ENCODE assay signal across 1 cellular context in the genomic region with DNA sequence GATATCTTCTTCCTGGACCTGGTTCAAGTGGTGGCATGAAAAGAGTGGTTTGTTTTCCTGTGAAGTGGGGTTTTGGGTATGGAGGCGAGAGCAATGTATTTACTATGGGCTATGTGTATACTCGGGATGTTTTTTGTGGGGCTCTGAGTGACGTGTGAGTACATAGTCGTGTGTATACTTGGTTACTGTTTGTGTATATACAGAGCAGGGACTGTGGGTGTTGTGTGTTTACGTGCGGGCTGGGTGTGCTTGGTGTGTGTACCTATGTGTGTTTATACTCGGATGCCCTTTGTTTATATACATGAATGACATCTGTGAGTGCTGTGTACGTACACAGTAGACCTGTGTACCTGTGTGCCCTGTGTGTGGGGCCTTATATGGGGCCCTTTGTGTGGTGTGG.
TF ChIP-seq lines count a peak whose summit lies in the region.

No MANE protein-coding gene starts in this region.

TF ChIP-seq in GM23338, 12 proteins besides CTCF, POLR2A, EP300 and RAD21 (continued from another document):
- TF ChIP-seq, protein P1, sequence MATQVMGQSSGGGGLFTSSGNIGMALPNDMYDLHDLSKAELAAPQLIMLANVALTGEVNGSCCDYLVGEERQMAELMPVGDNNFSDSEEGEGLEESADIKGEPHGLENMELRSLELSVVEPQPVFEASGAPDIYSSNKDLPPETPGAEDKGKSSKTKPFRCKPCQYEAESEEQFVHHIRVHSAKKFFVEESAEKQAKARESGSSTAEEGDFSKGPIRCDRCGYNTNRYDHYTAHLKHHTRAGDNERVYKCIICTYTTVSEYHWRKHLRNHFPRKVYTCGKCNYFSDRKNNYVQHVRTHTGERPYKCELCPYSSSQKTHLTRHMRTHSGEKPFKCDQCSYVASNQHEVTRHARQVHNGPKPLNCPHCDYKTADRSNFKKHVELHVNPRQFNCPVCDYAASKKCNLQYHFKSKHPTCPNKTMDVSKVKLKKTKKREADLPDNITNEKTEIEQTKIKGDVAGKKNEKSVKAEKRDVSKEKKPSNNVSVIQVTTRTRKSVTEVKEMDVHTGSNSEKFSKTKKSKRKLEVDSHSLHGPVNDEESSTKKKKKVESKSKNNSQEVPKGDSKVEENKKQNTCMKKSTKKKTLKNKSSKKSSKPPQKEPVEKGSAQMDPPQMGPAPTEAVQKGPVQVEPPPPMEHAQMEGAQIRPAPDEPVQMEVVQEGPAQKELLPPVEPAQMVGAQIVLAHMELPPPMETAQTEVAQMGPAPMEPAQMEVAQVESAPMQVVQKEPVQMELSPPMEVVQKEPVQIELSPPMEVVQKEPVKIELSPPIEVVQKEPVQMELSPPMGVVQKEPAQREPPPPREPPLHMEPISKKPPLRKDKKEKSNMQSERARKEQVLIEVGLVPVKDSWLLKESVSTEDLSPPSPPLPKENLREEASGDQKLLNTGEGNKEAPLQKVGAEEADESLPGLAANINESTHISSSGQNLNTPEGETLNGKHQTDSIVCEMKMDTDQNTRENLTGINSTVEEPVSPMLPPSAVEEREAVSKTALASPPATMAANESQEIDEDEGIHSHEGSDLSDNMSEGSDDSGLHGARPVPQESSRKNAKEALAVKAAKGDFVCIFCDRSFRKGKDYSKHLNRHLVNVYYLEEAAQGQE (IDR thresholded peaks at IDR 0.05; ENCODE audit: unreplicated experiment), result no peak
- TF ChIP-seq EZH2 (IDR thresholded peaks at IDR 0.05; ENCODE audit: low read depth, unreplicated experiment) (no peak), JUNB (IDR thresholded peaks at IDR 0.05; ENCODE audit: unreplicated experiment) (no peak), ZNF331 (CRISPR knock-in tag; IDR thresholded peaks at IDR 0.05; ENCODE audit: low read depth) (no peak), NANOG (IDR thresholded peaks at IDR 0.05; ENCODE audit: borderline replicate concordance) (no peak)
- TF ChIP-seq, protein P2, sequence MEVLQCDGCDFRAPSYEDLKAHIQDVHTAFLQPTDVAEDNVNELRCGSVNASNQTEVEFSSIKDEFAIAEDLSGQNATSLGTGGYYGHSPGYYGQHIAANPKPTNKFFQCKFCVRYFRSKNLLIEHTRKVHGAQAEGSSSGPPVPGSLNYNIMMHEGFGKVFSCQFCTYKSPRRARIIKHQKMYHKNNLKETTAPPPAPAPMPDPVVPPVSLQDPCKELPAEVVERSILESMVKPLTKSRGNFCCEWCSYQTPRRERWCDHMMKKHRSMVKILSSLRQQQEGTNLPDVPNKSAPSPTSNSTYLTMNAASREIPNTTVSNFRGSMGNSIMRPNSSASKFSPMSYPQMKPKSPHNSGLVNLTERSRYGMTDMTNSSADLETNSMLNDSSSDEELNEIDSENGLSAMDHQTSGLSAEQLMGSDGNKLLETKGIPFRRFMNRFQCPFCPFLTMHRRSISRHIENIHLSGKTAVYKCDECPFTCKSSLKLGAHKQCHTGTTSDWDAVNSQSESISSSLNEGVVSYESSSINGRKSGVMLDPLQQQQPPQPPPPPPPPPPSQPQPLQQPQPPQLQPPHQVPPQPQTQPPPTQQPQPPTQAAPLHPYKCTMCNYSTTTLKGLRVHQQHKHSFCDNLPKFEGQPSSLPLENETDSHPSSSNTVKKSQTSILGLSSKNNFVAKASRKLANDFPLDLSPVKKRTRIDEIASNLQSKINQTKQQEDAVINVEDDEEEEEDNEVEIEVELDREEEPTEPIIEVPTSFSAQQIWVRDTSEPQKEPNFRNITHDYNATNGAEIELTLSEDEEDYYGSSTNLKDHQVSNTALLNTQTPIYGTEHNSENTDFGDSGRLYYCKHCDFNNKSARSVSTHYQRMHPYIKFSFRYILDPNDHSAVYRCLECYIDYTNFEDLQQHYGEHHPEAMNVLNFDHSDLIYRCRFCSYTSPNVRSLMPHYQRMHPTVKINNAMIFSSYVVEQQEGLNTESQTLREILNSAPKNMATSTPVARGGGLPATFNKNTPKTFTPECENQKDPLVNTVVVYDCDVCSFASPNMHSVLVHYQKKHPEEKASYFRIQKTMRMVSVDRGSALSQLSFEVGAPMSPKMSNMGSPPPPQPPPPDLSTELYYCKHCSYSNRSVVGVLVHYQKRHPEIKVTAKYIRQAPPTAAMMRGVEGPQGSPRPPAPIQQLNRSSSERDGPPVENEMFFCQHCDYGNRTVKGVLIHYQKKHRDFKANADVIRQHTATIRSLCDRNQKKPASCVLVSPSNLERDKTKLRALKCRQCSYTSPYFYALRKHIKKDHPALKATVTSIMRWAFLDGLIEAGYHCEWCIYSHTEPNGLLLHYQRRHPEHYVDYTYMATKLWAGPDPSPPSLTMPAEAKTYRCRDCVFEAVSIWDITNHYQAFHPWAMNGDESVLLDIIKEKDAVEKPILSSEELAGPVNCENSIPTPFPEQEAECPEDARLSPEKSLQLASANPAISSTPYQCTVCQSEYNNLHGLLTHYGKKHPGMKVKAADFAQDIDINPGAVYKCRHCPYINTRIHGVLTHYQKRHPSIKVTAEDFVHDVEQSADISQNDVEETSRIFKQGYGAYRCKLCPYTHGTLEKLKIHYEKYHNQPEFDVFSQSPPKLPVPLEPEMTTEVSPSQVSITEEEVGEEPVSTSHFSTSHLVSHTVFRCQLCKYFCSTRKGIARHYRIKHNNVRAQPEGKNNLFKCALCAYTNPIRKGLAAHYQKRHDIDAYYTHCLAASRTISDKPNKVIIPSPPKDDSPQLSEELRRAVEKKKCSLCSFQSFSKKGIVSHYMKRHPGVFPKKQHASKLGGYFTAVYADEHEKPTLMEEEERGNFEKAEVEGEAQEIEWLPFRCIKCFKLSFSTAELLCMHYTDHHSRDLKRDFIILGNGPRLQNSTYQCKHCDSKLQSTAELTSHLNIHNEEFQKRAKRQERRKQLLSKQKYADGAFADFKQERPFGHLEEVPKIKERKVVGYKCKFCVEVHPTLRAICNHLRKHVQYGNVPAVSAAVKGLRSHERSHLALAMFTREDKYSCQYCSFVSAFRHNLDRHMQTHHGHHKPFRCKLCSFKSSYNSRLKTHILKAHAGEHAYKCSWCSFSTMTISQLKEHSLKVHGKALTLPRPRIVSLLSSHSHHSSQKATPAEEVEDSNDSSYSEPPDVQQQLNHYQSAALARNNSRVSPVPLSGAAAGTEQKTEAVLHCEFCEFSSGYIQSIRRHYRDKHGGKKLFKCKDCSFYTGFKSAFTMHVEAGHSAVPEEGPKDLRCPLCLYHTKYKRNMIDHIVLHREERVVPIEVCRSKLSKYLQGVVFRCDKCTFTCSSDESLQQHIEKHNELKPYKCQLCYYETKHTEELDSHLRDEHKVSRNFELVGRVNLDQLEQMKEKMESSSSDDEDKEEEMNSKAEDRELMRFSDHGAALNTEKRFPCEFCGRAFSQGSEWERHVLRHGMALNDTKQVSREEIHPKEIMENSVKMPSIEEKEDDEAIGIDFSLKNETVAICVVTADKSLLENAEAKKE (CRISPR knock-in tag; IDR thresholded peaks at IDR 0.05), result no peak
- TF ChIP-seq, protein P3, sequence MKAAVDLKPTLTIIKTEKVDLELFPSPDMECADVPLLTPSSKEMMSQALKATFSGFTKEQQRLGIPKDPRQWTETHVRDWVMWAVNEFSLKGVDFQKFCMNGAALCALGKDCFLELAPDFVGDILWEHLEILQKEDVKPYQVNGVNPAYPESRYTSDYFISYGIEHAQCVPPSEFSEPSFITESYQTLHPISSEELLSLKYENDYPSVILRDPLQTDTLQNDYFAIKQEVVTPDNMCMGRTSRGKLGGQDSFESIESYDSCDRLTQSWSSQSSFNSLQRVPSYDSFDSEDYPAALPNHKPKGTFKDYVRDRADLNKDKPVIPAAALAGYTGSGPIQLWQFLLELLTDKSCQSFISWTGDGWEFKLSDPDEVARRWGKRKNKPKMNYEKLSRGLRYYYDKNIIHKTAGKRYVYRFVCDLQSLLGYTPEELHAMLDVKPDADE (IDR thresholded peaks at IDR 0.05), result no peak
